In genomic region chrX:106611323-106611681, GRCh38 we compare ENCODE assay signal across 8 cellular contexts. TPM values are rescaled to one million over a fixed set of nuclear protein-coding genes. Genes with fewer than 3 reads are reported as not detected.
DNase-seq lines count a peak whose midpoint lies in the region; ATAC-seq and TF ChIP-seq lines count a peak whose summit lies in the region.

No MANE protein-coding gene starts in this region.

- H3K9ac ChIP-seq in liver (ENCODE audit: low read depth in 1 of 2, low read length in 2 of 2), result peak overlapping the region in 1 of 2 donors; percentile 64

- peaks cover 6 to 9% of the 10 kb centered on the region in 2 donors for H3K36me3 Mint-ChIP-seq in activated naive CD4-positive, alpha-beta T cell treated with anti-CD3 and anti-CD28 coated beads, Interleukin-2, amount 50 U/mL, for 72 hours

- H3K27ac ChIP-seq in liver (ENCODE audit: low read depth in 1 of 2, low read length in 2 of 2), result peak overlapping the region in 1 of 2 donors; percentile 13
- H3K27ac ChIP-seq in uterus, result peak overlapping the region in 1 of 2 donors; percentile 61

- H3K27me3 ChIP-seq in liver (ENCODE audit: control insufficient read depth in 4 of 4, insufficient read depth in 4 of 4, low read length in 3 of 4), result no peaks in the 10 kb centered on the region
- peaks cover 0 to 7% of the 10 kb centered on the region in 2 donors for H3K27me3 ChIP-seq in uterus

- no peak for DNase-seq in activated naive CD4-positive, alpha-beta T cell treated with anti-CD3 and anti-CD28 coated beads, Interleukin-2, amount 50 U/mL, for 72 hours (ENCODE audit: low spot score in 2 of 2)
- no peak for DNase-seq in uterus
- no peak for DNase-seq in effector CD4-positive, alpha-beta T cell

- peak overlapping the region; percentile 33 to 86 (median 47) for H3K4me3 ChIP-seq in liver (ENCODE audit: low read depth in 1 of 3, low read length in 3 of 3)
- peak overlapping the region; percentile 35 to 47 for H3K4me3 ChIP-seq in uterus

- TF ChIP-seq POLR2A in uterus (IDR thresholded peaks at IDR 0.05), result no peak

- H3K36me3 ChIP-seq in liver (ENCODE audit: control insufficient read depth in 4 of 4, insufficient read depth in 3 of 4, low read depth in 1 of 4, low read length in 3 of 4), result no peaks in the 10 kb centered on the region
- no peaks in the 10 kb centered on the region for H3K36me3 ChIP-seq in uterus

- H3K9me3 ChIP-seq in liver (ENCODE audit: control insufficient read depth in 4 of 4, low read length in 3 of 4) (no peaks in the 10 kb centered on the region), uterus (no peaks in the 10 kb centered on the region)

- WGBS in liver, result 16% methylated on average over 1 of the region's 1 CpG

- TF ChIP-seq CTCF in liver (IDR thresholded peaks at IDR 0.05; ENCODE audit: low read depth, low read length, missing input control) (no peak), uterus (IDR thresholded peaks at IDR 0.05) (no peak)

- peak; percentile 19 for ATAC-seq in GM18511 (IDR thresholded peaks at IDR 0.05; ENCODE audit: unreplicated experiment)
- ATAC-seq in HG02938 (IDR thresholded peaks at IDR 0.05; ENCODE audit: unreplicated experiment), result peak; percentile 10
- ATAC-seq in activated naive CD4-positive, alpha-beta T cell treated with anti-CD3 and anti-CD28 coated beads, Interleukin-2, amount 50 U/mL, for 72 hours, result no peak
- ATAC-seq in HG03521 (IDR thresholded peaks at IDR 0.05; ENCODE audit: unreplicated experiment), result no peak
- ATAC-seq in GM18868 (IDR thresholded peaks at IDR 0.05; ENCODE audit: unreplicated experiment), result no peak

- H3K4me1 ChIP-seq in liver (ENCODE audit: control insufficient read depth in 4 of 4, insufficient read depth in 4 of 4, low read length in 3 of 4), result peaks cover 0 to 9% (median 2%) of the 10 kb centered on the region in 4 donors
- no peaks in the 10 kb centered on the region for H3K4me1 ChIP-seq in uterus

- no peak for TF ChIP-seq RAD21 in liver (IDR thresholded peaks at IDR 0.05)

- intact Hi-C loops in uterus (cut with DNase I; ENCODE audit: low total_unique reads), result no loop called here

- H3K9me3 Mint-ChIP-seq in activated naive CD4-positive, alpha-beta T cell treated with anti-CD3 and anti-CD28 coated beads, Interleukin-2, amount 50 U/mL, for 72 hours, result no peaks in the 10 kb centered on the region

- H3K27ac Mint-ChIP-seq in activated naive CD4-positive, alpha-beta T cell treated with anti-CD3 and anti-CD28 coated beads, Interleukin-2, amount 50 U/mL, for 72 hours, result peak overlapping the region; percentile 89 to 93

TF ChIP-seq in liver, 16 proteins besides CTCF, POLR2A, EP300 and RAD21:
- TF ChIP-seq, protein P1, sequence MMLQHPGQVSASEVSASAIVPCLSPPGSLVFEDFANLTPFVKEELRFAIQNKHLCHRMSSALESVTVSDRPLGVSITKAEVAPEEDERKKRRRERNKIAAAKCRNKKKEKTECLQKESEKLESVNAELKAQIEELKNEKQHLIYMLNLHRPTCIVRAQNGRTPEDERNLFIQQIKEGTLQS (IDR thresholded peaks at IDR 0.05), result no peak
- TF ChIP-seq TAF1 (conservative IDR thresholded peaks at IDR 0.05) (no peak), NR2F2 (IDR thresholded peaks at IDR 0.05) (no peak), RXRA (IDR thresholded peaks at IDR 0.05) (no peak), YY1 (IDR thresholded peaks at IDR 0.05) (no peak), HNF4A (conservative IDR thresholded peaks at IDR 0.05) (no peak), FOXA1 (IDR thresholded peaks at IDR 0.05) (no peak), GABPA (IDR thresholded peaks at IDR 0.05 in 1 of 2, conservative IDR thresholded peaks at IDR 0.05 in 1 of 2) (no peak), EGR1 (IDR thresholded peaks at IDR 0.05; ENCODE audit: low read depth in 2 of 2) (no peak), MAX (IDR thresholded peaks at IDR 0.05) (no peak), FOXA2 (IDR thresholded peaks at IDR 0.05) (no peak), SP1 (IDR thresholded peaks at IDR 0.05) (no peak), JUND (IDR thresholded peaks at IDR 0.05) (no peak), ZBTB33 (IDR thresholded peaks at IDR 0.05) (no peak), HNF4G (IDR thresholded peaks at IDR 0.05) (no peak)
- TF ChIP-seq, protein P2, sequence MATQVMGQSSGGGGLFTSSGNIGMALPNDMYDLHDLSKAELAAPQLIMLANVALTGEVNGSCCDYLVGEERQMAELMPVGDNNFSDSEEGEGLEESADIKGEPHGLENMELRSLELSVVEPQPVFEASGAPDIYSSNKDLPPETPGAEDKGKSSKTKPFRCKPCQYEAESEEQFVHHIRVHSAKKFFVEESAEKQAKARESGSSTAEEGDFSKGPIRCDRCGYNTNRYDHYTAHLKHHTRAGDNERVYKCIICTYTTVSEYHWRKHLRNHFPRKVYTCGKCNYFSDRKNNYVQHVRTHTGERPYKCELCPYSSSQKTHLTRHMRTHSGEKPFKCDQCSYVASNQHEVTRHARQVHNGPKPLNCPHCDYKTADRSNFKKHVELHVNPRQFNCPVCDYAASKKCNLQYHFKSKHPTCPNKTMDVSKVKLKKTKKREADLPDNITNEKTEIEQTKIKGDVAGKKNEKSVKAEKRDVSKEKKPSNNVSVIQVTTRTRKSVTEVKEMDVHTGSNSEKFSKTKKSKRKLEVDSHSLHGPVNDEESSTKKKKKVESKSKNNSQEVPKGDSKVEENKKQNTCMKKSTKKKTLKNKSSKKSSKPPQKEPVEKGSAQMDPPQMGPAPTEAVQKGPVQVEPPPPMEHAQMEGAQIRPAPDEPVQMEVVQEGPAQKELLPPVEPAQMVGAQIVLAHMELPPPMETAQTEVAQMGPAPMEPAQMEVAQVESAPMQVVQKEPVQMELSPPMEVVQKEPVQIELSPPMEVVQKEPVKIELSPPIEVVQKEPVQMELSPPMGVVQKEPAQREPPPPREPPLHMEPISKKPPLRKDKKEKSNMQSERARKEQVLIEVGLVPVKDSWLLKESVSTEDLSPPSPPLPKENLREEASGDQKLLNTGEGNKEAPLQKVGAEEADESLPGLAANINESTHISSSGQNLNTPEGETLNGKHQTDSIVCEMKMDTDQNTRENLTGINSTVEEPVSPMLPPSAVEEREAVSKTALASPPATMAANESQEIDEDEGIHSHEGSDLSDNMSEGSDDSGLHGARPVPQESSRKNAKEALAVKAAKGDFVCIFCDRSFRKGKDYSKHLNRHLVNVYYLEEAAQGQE (IDR thresholded peaks at IDR 0.05), result no peak

RNA-seq across cellular contexts. Expression of gene RADX, which starts 0.5 kb away (rescaled TPM):
- 10 to 100 TPM; 12.0 to 12.1 TPM for total RNA-seq in activated naive CD4-positive, alpha-beta T cell treated with anti-CD3 and anti-CD28 coated beads, Interleukin-2, amount 50 U/mL, for 72 hours
- total RNA-seq in liver (1 to 10 TPM; 1.0 to 2.3 TPM), uterus (10 to 100 TPM in 2 of 4 donors, 1 to 10 TPM in 2; 2.1 to 15.7 (median 8.5) TPM)
- under 1 TPM; 0.46 to 0.88 TPM for polyA plus RNA-seq in liver

Comparison
In these comparisons a context has a peak if more than half of its experiments do, and no peak if none do; other contexts are left out.
1. ATAC-seq: peak in GM18511 (single experiment) and HG02938 (single experiment); none in activated naive CD4-positive, alpha-beta T cell treated with anti-CD3 and anti-CD28 coated beads, Interleukin-2, amount 50 U/mL, for 72 hours (0 of 2), HG03521 (single experiment) and GM18868 (single experiment).